Comparison of ENCODE assay signal across 14 cellular contexts in genomic region chr15:60933914-60934885, GRCh38.
DNase-seq lines count a peak whose midpoint lies in the region; ATAC-seq and TF ChIP-seq lines count a peak whose summit lies in the region.
"Had no signal": no experiment of that assay in that cellular context is flagged by ENCODE, and none has a peak within 500 bp of the region (broad histone marks: within the 10 kb centered on the region; RNA-seq: fewer than 3 reads in every experiment).

No MANE protein-coding gene starts in this region.

- TF ChIP-seq CTCF in A673 (conservative IDR thresholded peaks at IDR 0.05; ENCODE audit: low read depth, low read length) = no peak
- TF ChIP-seq CTCF in HEK293 (tag by site-specific recombination; IDR thresholded peaks at IDR 0.05) = no peak
- no peak for TF ChIP-seq CTCF in choroid plexus epithelial cell (conservative IDR thresholded peaks at IDR 0.05; ENCODE audit: low read depth, low read length)
- no peak for TF ChIP-seq CTCF in progenitor cell of endocrine pancreas (IDR thresholded peaks at IDR 0.05; ENCODE audit: unreplicated experiment)

- no peaks in the 10 kb centered on the region for H3K27me3 ChIP-seq in A673 (replicated peaks; ENCODE audit: insufficient read depth, low read depth, low read length, poor library complexity)
- H3K27me3 ChIP-seq: body of pancreas, hepatocyte had no signal

- CTCF ChIA-PET in A673 (lab: Charles Lee) = no interaction called here
- CTCF ChIA-PET in HEK293 (lab: Yijun Ruan, JAX) = no interaction called here

- peaks cover 28% of the 10 kb centered on the region for H3K4me1 ChIP-seq in A673 (ENCODE audit: insufficient read depth, low read length, poor library complexity, severe bottlenecking)
- no peaks in the 10 kb centered on the region for H3K4me1 ChIP-seq in HEK293 (ENCODE audit: control insufficient read depth, insufficient read depth, low read length)

- BruUV-seq in A673 (replicated peaks; lab: Mats Ljungman, UMichigan) = no TSS peak

- peaks cover 11% of the 10 kb centered on the region for H3K4me1 Mint-ChIP-seq in progenitor cell of endocrine pancreas (ENCODE audit: low read depth)

- H3K9me3 Mint-ChIP-seq in progenitor cell of endocrine pancreas (ENCODE audit: low read depth) = no peaks in the 10 kb centered on the region
- H3K9me3 Mint-ChIP-seq: stimulated activated effector memory CD8-positive, alpha-beta T cell treated with anti-CD3 and anti-CD28 coated beads, Interleukin-12 subunit alpha, Interleukin-12 subunit beta, amount 100 ng/mL, for 72 hours had no signal

- POLR2A ChIA-PET in A673 (lab: Charles Lee; ENCODE audit: low non-redundant PET) = no interaction called here
- POLR2A ChIA-PET in HEK293 (lab: Yijun Ruan, JAX) = no interaction called here

- DNase-seq in A673 (ENCODE audit: low spot score) (peak; percentile 75), NCI-H345 treated with DMSO at 0.1 percent for 48 hours (lab: John Stamatoyannopoulos, UW; ENCODE audit: unreplicated experiment) (peak; percentile 51), choroid plexus epithelial cell (ENCODE audit: low read depth) (peak; percentile 36), progenitor cell of endocrine pancreas (ENCODE audit: low spot score, unreplicated experiment) (no peak), AG20443 (ENCODE audit: low spot score) (no peak)
- DNase-seq: activated CD4-positive, alpha-beta T cell treated with anti-CD3 and anti-CD28 coated beads for 4 hours; body of pancreas had no signal

- H3K4me3 ChIP-seq in A673 (ENCODE audit: low read depth, low read length, poor library complexity, severe bottlenecking) (no peak overlapping the region), HEK293 (ENCODE audit: low read depth, low read length) (no peak overlapping the region), choroid plexus epithelial cell (ENCODE audit: low read depth, low read length) (no peak overlapping the region)
- H3K4me3 ChIP-seq: body of pancreas, hepatocyte, lung had no signal

- H3K36me3 ChIP-seq in A673 (ENCODE audit: insufficient read depth, low read length, poor library complexity, severe bottlenecking) (no peaks in the 10 kb centered on the region), HEK293 (ENCODE audit: control insufficient read depth in 2 of 2, insufficient read depth in 1 of 2, low read length in 2 of 2) (no peaks in the 10 kb centered on the region)

- H3K27ac ChIP-seq in A673 (ENCODE audit: low read depth, low read length, poor library complexity, severe bottlenecking) (no peak overlapping the region), HEK293 (ENCODE audit: extremely low read depth, low read depth, low read length) (no peak overlapping the region)
- H3K27ac ChIP-seq: hepatocyte had no signal

- H3K9me3 ChIP-seq in A673 (ENCODE audit: low read depth, low read length, poor library complexity, severe bottlenecking) (no peaks in the 10 kb centered on the region), HEK293 (ENCODE audit: control insufficient read depth, insufficient read depth, low read depth, low read length) (no peaks in the 10 kb centered on the region)
- H3K9me3 ChIP-seq: body of pancreas had no signal

- intact Hi-C loops in A673 (cut with micrococcal nuclease; ENCODE audit: unreplicated experiment) = no loop called here

- H3K36me3 Mint-ChIP-seq in progenitor cell of endocrine pancreas (ENCODE audit: insufficient read depth) = no peaks in the 10 kb centered on the region
- H3K36me3 Mint-ChIP-seq: stimulated activated effector memory CD8-positive, alpha-beta T cell treated with anti-CD3 and anti-CD28 coated beads, Interleukin-12 subunit alpha, Interleukin-12 subunit beta, amount 100 ng/mL, for 72 hours had no signal

- H3K27ac Mint-ChIP-seq in progenitor cell of endocrine pancreas = no peak overlapping the region
- H3K27ac Mint-ChIP-seq: stimulated activated effector memory CD8-positive, alpha-beta T cell treated with anti-CD3 and anti-CD28 coated beads, Interleukin-12 subunit alpha, Interleukin-12 subunit beta, amount 100 ng/mL, for 72 hours had no signal

- ATAC-seq in HG03039 (IDR thresholded peaks at IDR 0.05; ENCODE audit: unreplicated experiment) = no peak
- no peak for ATAC-seq in HG02588 (IDR thresholded peaks at IDR 0.05; ENCODE audit: unreplicated experiment)
- ATAC-seq: SK-N-SH treated with all-trans-retinoic acid at 6 μM for 48 hours; stimulated activated effector memory CD8-positive, alpha-beta T cell treated with anti-CD3 and anti-CD28 coated beads, Interleukin-12 subunit alpha, Interleukin-12 subunit beta, amount 100 ng/mL, for 72 hours had no signal

- H3K4me3 Mint-ChIP-seq in progenitor cell of endocrine pancreas (ENCODE audit: low read depth) = no peak overlapping the region
- H3K4me3 Mint-ChIP-seq: stimulated activated effector memory CD8-positive, alpha-beta T cell treated with anti-CD3 and anti-CD28 coated beads, Interleukin-12 subunit alpha, Interleukin-12 subunit beta, amount 100 ng/mL, for 72 hours had no signal

- no peaks in the 10 kb centered on the region for H3K27me3 Mint-ChIP-seq in progenitor cell of endocrine pancreas

TF ChIP-seq in HEK293, 187 proteins besides CTCF, POLR2A, EP300 and RAD21:
- TF ChIP-seq IKZF3 (tag by site-specific recombination; IDR thresholded peaks at IDR 0.05) = no peak
- no peak for TF ChIP-seq ZNF324 (tag by site-specific recombination; IDR thresholded peaks at IDR 0.05)
- peak; percentile 74 for TF ChIP-seq SCRT2 (tag by site-specific recombination; IDR thresholded peaks at IDR 0.05)
- peak; percentile 42 for TF ChIP-seq ZIC2 (tag by site-specific recombination; IDR thresholded peaks at IDR 0.05)
- TF ChIP-seq ZBTB20 (tag by site-specific recombination; IDR thresholded peaks at IDR 0.05) = peak; percentile 79

Comparison
In these comparisons a context has a peak if more than half of its experiments do, and no peak if none do; other contexts are left out.
1. DNase-seq: peak in A673 (single experiment), NCI-H345 treated with DMSO at 0.1 percent for 48 hours (single experiment) and choroid plexus epithelial cell (single experiment); none in progenitor cell of endocrine pancreas (single experiment) and AG20443 (single experiment).